8 cellular contexts compared by ENCODE assay signal in genomic region chr11:57667065-57667714, GRCh38. TPM values are rescaled to one million over a fixed set of nuclear protein-coding genes. Genes with fewer than 3 reads are reported as not detected.
DNase-seq lines count a peak whose midpoint lies in the region; ATAC-seq, FAIRE-seq and TF ChIP-seq lines count a peak whose summit lies in the region.

No MANE protein-coding gene starts in this region.

- H3K36me3 ChIP-seq in BE2C = peaks cover 3% of the 10 kb centered on the region; the same call in 1 of the 2 replicates

- TF ChIP-seq CTCF in BE2C (IDR thresholded peaks at IDR 0.05; ENCODE audit: low read depth, low read length) = no peak

- peak; percentile 90 for DNase-seq in BE2C
- peak; percentile 77 for DNase-seq in GM19239 (ENCODE audit: insufficient read length, low spot score)
- DNase-seq in NCI-H510A treated with DMSO at 0.1 percent for 48 hours (lab: John Stamatoyannopoulos, UW) = peak; percentile 99
- peak; percentile 91 to 96 for DNase-seq in activated CD4-positive, alpha-beta T cell treated with anti-CD3 and anti-CD28 coated beads for 4 hours
- peak; percentile 98 for DNase-seq in kidney tubule cell (ENCODE audit: low spot score)
- peak; percentile 70 to 89 for DNase-seq in stimulated activated CD4-positive, alpha-beta T cell treated with anti-CD3 and anti-CD28 coated beads, Interleukin-1b, Interleukin-23, amount 100 ng/mL, for 1 hour (ENCODE audit: low read depth in 2 of 2)

- no peaks in the 10 kb centered on the region for H3K27me3 ChIP-seq in BE2C

- peak; percentile 94 for FAIRE-seq in GM19239 (lab: Jason Lieb, UNC)
- peak; percentile 92 for FAIRE-seq in colon (lab: Jason Lieb, UNC)

- no peaks in the 10 kb centered on the region for H3K4me1 ChIP-seq in BE2C

- peak; percentile 58 for ATAC-seq in HG03442 (IDR thresholded peaks at IDR 0.05; ENCODE audit: unreplicated experiment)

- no peaks in the 10 kb centered on the region for H3K9me3 ChIP-seq in BE2C

- peak overlapping the region; percentile 89 for H3K4me3 ChIP-seq in BE2C (ENCODE audit: low read depth, low read length)

RNA-seq across cellular contexts. Expression of gene ZDHHC5, which starts 0.7 kb away (rescaled TPM):
- polyA plus RNA-seq in BE2C (2012; ENCODE audit: insufficient read depth, insufficient read length, low read depth) = 42.9 TPM

RNA-seq across cellular contexts. Expression of gene CLP1, which starts 9.6 kb away (rescaled TPM):
- polyA plus RNA-seq in BE2C (2012; ENCODE audit: insufficient read depth, insufficient read length, low read depth) = 27.5 TPM

RNA-seq across cellular contexts. Expression of gene YPEL4, which starts 17.5 kb away (rescaled TPM):
- polyA plus RNA-seq in BE2C (2012; ENCODE audit: insufficient read depth, insufficient read length, low read depth) = not detected

RNA-seq across cellular contexts. Expression of gene MED19, which starts 44.8 kb away (rescaled TPM):
- 54.9 TPM for polyA plus RNA-seq in BE2C (2012; ENCODE audit: insufficient read depth, insufficient read length, low read depth)

RNA-seq across cellular contexts. Expression of gene TMX2, which starts 45.2 kb away (rescaled TPM):
- 197 TPM for polyA plus RNA-seq in BE2C (2012; ENCODE audit: insufficient read depth, insufficient read length, low read depth)

Comparison
In these comparisons a context has a peak if more than half of its experiments do, and no peak if none do; other contexts are left out.
1. Peak in every context shown above with its lines: DNase-seq, ATAC-seq and H3K4me3 ChIP-seq.